Comparison of ENCODE assay signal across 8 cellular contexts in genomic region chr20:44643596-44644383, GRCh38. TPM values are rescaled to one million over a fixed set of nuclear protein-coding genes. Genes with fewer than 3 reads are reported as not detected.
DNase-seq lines count a peak whose midpoint lies in the region; ATAC-seq and TF ChIP-seq lines count a peak whose summit lies in the region.

No MANE protein-coding gene starts in this region.

- no peak for TF ChIP-seq CTCF in fibroblast of the aortic adventitia (IDR thresholded peaks at IDR 0.05; ENCODE audit: insufficient read depth, low read length)
- TF ChIP-seq CTCF in ovary (IDR thresholded peaks at IDR 0.05) = no peak

- H4K20me1 ChIP-seq in BLaER1 treated with 17β-estradiol and CSF1 and Interleukin-3, amounts not matched to agents 10 nM and 100 nM = peaks cover 0 to 14% (median 0%) of the 10 kb centered on the region in 11 experiments; a peak in 5 of 22 replicates

- H3K4me2 ChIP-seq in BLaER1 treated with 17β-estradiol and CSF1 and Interleukin-3, amounts not matched to agents 10 nM and 100 nM = peak overlapping the region; percentile 92 to 100 (median 98)

- TF ChIP-seq EP300 in ovary (IDR thresholded peaks at IDR 0.05) = no peak

- intact Hi-C loops in ovary (cut with DNase I) = loop anchor here in 1 of 4 donors (10.0 kb wide), 1 partner anchor 771 kb away; the partner anchor contains the start of gene PIGT

- no peaks in the 10 kb centered on the region for H3K27me3 ChIP-seq in BLaER1 treated with 17β-estradiol and CSF1 and Interleukin-3, amounts not matched to agents 10 nM and 100 nM
- no peaks in the 10 kb centered on the region for H3K27me3 ChIP-seq in ovary

- H3K27ac ChIP-seq in BLaER1 treated with 17β-estradiol and CSF1 and Interleukin-3, amounts not matched to agents 10 nM and 100 nM = peak overlapping the region; percentile 49 to 98 (median 94)
- no peak overlapping the region for H3K27ac ChIP-seq in ovary

- ATAC-seq in GM19351 (IDR thresholded peaks at IDR 0.05; ENCODE audit: unreplicated experiment) = no peak
- ATAC-seq in HG02759 (IDR thresholded peaks at IDR 0.05; ENCODE audit: unreplicated experiment) = no peak

- DNase-seq in M059J (ENCODE audit: low read depth) (peak; percentile 99), fibroblast of the aortic adventitia (ENCODE audit: low read depth) (peak; percentile 54), ovary (peak in 3 of 5 donors; percentile 22 to 58 (median 52)), medulla oblongata (ENCODE audit: extremely low spot score) (no peak)
- DNase-seq in activated T-cell treated with anti-CD3 and anti-CD28 coated beads, Interleukin-2, amount 50 U/mL, for 48 hours = peak; percentile 28 to 44

- peak overlapping the region; percentile 47 to 95 (median 80) for H3K9ac ChIP-seq in BLaER1 treated with 17β-estradiol and CSF1 and Interleukin-3, amounts not matched to agents 10 nM and 100 nM

- H3K4me1 ChIP-seq in BLaER1 treated with 17β-estradiol and CSF1 and Interleukin-3, amounts not matched to agents 10 nM and 100 nM = peaks cover 81 to 95% (median 84%) of the 10 kb centered on the region in 10 experiments
- no peaks in the 10 kb centered on the region for H3K4me1 ChIP-seq in ovary (ENCODE audit: insufficient read depth)

- H3K36me3 ChIP-seq in BLaER1 treated with 17β-estradiol and CSF1 and Interleukin-3, amounts not matched to agents 10 nM and 100 nM = peaks cover 5 to 31% (median 24%) of the 10 kb centered on the region in 11 experiments; a peak in 20 of 22 replicates
- H3K36me3 ChIP-seq in ovary = no peaks in the 10 kb centered on the region

- H3K4me3 ChIP-seq in BLaER1 treated with 17β-estradiol and CSF1 and Interleukin-3, amounts not matched to agents 10 nM and 100 nM = peak overlapping the region in 5 of 10 experiments; percentile 4 to 48 (median 26); a peak in 6 of 20 replicates
- H3K4me3 ChIP-seq in fibroblast of the aortic adventitia (ENCODE audit: low read depth, low read length) (no peak overlapping the region), ovary (no peak overlapping the region)

- TF ChIP-seq POLR2A in ovary (IDR thresholded peaks at IDR 0.05) = no peak

- H3K9me3 ChIP-seq in BLaER1 treated with 17β-estradiol and CSF1 and Interleukin-3, amounts not matched to agents 10 nM and 100 nM (replicated peaks in 1 of 11) = peaks cover 0 to 9% (median 4%) of the 10 kb centered on the region in 11 experiments; a peak in 8 of 22 replicates
- no peaks in the 10 kb centered on the region for H3K9me3 ChIP-seq in ovary

- WGBS in ovary, 3 donors = 54 to 59% (median 55%) methylated on average over 20 of the region's 20 CpGs

RNA-seq across cellular contexts. Expression of gene ADA, which starts 7.7 kb away (rescaled TPM):
- total RNA-seq in M059J (2014; rRNA removed; shearing (Covaris generic)) = 9.1 and 9.6 TPM in 2 replicates
- 4.6 and 11.8 TPM in 2 replicates for total RNA-seq in fibroblast of the aortic adventitia (ENCODE audit: low replicate concordance)
- total RNA-seq in ovary = 1 to 10 TPM; 1.1 to 5.7 (median 3.2) TPM
- polyA plus RNA-seq in ovary = 1 to 10 TPM; 2.8 to 7.4 TPM

Comparison
In these comparisons a context has a peak if more than half of its experiments do, and no peak if none do; other contexts are left out.
1. H3K27ac ChIP-seq: peak in BLaER1 treated with 17β-estradiol and CSF1 and Interleukin-3, amounts not matched to agents 10 nM and 100 nM (11 of 11); none in ovary (0 of 2).